Comparison of ENCODE assay signal across 1 cellular context in the genomic region with DNA sequence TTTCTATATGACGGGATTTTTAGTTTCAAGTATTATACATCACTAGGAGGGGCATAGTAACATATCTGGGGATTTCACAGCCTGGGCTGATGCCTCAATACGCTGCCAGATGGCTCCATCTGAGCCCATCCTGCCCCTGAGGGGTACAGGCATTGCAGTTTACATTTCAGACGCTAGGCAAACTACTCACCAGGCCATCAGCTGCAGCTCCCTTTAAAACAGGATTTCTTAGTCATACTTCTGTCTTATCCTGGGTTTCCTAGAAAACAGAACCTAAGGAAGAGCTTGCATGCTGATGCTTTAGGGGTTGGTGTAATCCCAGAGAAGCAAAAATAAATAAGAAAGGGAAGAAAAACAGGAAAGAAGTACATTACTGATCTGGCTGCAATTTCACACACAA.
TF ChIP-seq lines count a peak whose summit lies in the region.

No MANE protein-coding gene starts in this region.

TF ChIP-seq in SK-N-SH, 30 proteins besides CTCF, POLR2A, EP300 and RAD21:
- TF ChIP-seq FOXJ3 (CRISPR knock-in tag; IDR thresholded peaks at IDR 0.05): no peak
- TF ChIP-seq FOSL2 (IDR thresholded peaks at IDR 0.05; ENCODE audit: borderline replicate concordance, low read depth): no peak
- no peak for TF ChIP-seq SMC3 (IDR thresholded peaks at IDR 0.05; ENCODE audit: low read depth, low read length)
- TF ChIP-seq, protein P1, sequence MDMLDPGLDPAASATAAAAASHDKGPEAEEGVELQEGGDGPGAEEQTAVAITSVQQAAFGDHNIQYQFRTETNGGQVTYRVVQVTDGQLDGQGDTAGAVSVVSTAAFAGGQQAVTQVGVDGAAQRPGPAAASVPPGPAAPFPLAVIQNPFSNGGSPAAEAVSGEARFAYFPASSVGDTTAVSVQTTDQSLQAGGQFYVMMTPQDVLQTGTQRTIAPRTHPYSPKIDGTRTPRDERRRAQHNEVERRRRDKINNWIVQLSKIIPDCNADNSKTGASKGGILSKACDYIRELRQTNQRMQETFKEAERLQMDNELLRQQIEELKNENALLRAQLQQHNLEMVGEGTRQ (IDR thresholded peaks at IDR 0.05; ENCODE audit: borderline replicate concordance, low read depth, low read length): no peak
- TF ChIP-seq POLR2AphosphoS5 (IDR thresholded peaks at IDR 0.05; ENCODE audit: low read depth, low read length): no peak
- no peak for TF ChIP-seq MXI1 (IDR thresholded peaks at IDR 0.05; ENCODE audit: low read depth, low read length)
- TF ChIP-seq EZH2phosphoT487 (IDR thresholded peaks at IDR 0.05; ENCODE audit: borderline replicate concordance, low read depth): no peak
